In the genomic region with DNA sequence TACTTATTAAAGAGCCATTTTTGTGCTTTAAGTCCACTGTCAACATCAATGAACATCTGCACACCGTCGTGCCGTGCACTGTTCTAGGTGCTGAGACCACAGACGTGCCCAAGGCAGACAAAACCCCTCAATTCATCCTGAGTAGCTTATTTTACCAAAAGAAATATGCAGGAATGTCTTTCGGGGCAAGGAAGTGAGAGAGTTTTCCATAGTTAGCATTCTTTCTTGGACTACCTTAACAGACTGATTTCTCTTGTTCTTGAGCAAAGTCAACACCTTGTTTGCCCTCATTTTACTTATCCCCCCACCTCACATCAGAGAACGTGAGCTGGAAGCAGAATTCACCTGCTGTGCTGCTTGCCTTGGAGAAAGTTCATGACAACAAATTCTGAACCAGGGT, we compare ENCODE assay signal across 17 cellular contexts.
DNase-seq lines count a peak whose midpoint lies in the region; ATAC-seq, FAIRE-seq and TF ChIP-seq lines count a peak whose summit lies in the region.
"Had no signal": no experiment of that assay in that cellular context is flagged by ENCODE, and none has a peak within 500 bp of the region (broad histone marks: within the 10 kb centered on the region; RNA-seq: fewer than 3 reads in every experiment).

No MANE protein-coding gene starts in this region.

- no peaks in the 10 kb centered on the region for H3K27me3 ChIP-seq in GM23338 (ENCODE audit: insufficient read depth)
- H3K27me3 ChIP-seq in body of pancreas: no peaks in the 10 kb centered on the region
- no peaks in the 10 kb centered on the region for H3K27me3 ChIP-seq in H1 (replicated peaks in 1 of 4; ENCODE audit: control insufficient read depth in 3 of 4, extremely low read depth in 1 of 4, insufficient read depth in 3 of 4, low read length in 3 of 4)
- no peaks in the 10 kb centered on the region for H3K27me3 ChIP-seq in mesendoderm (ENCODE audit: insufficient read depth, low read length, poor library complexity)

- H3K9me3 ChIP-seq in body of pancreas: no peaks in the 10 kb centered on the region
- H3K9me3 ChIP-seq in H1 (ENCODE audit: insufficient read depth in 2 of 2, low read depth in 1 of 2, low read length in 1 of 2): no peaks in the 10 kb centered on the region

- H3K4me1 Mint-ChIP-seq in GM23338: peaks cover 6% of the 10 kb centered on the region; the same call in 2 of the 3 replicates

- H4K8ac ChIP-seq in H1 (ENCODE audit: extremely low read depth, insufficient read depth, low read length) (no peak overlapping the region), mesendoderm (ENCODE audit: low read depth, low read length) (no peak overlapping the region)

- ATAC-seq in GM23338 (no peak; the same call in 2 of the 3 replicates), body of pancreas (no peak), GM21423 (IDR thresholded peaks at IDR 0.05; ENCODE audit: unreplicated experiment) (no peak)

- H2BK20ac ChIP-seq in H1 (ENCODE audit: low read length): no peak overlapping the region

- TF ChIP-seq CTCF in GM23338 (conservative IDR thresholded peaks at IDR 0.05; ENCODE audit: low read depth in 2 of 2) (no peak), body of pancreas (IDR thresholded peaks at IDR 0.05) (no peak), H1 (IDR thresholded peaks at IDR 0.05; ENCODE audit: control extremely low read depth in 1 of 3, insufficient read depth in 1 of 3, low read depth in 1 of 3, low read length in 3 of 3) (no peak)

- TF ChIP-seq EP300 in H1 (IDR thresholded peaks at IDR 0.05; ENCODE audit: borderline replicate concordance in 1 of 2, low read depth in 2 of 2, low read length in 2 of 2): no peak

- H3K4me3 ChIP-seq in GM23338: no peak overlapping the region
- no peak overlapping the region for H3K4me3 ChIP-seq in body of pancreas
- no peak overlapping the region for H3K4me3 ChIP-seq in H1 (ENCODE audit: extremely low read depth in 1 of 4, insufficient read depth in 2 of 4, low read depth in 3 of 4, low read length in 4 of 4)
- H3K4me3 ChIP-seq in mesendoderm (ENCODE audit: low read length): no peak overlapping the region

- H3K27ac ChIP-seq in GM23338 (ENCODE audit: low read depth): no peak overlapping the region
- peak overlapping the region in 3 of 4 donors; percentile 0 to 36 (median 34) for H3K27ac ChIP-seq in body of pancreas
- no peak overlapping the region for H3K27ac ChIP-seq in H1 (ENCODE audit: low read depth, low read length)
- H3K27ac ChIP-seq in mesendoderm (ENCODE audit: low read depth, low read length): no peak overlapping the region

- H3K4me1 ChIP-seq in GM23338 (ENCODE audit: insufficient read depth) (no peaks in the 10 kb centered on the region; the same call in 1 of the 2 replicates), body of pancreas (peaks cover 22% of the 10 kb centered on the region), H1 (replicated peaks in 1 of 4; ENCODE audit: control insufficient read depth in 3 of 4, insufficient read depth in 4 of 4, low read length in 3 of 4) (no peaks in the 10 kb centered on the region), mesendoderm (ENCODE audit: control insufficient read depth, low read depth, low read length) (no peaks in the 10 kb centered on the region)

- no peak for TF ChIP-seq POLR2A in body of pancreas (IDR thresholded peaks at IDR 0.05)
- TF ChIP-seq POLR2A in H1 (IDR thresholded peaks at IDR 0.05; ENCODE audit: control extremely low read depth in 1 of 2, low read depth in 2 of 2, low read length in 2 of 2): no peak

- 50 to 64% methylated on average over 6 of the region's 6 CpGs for WGBS in body of pancreas, 2 donors
- 86% methylated on average over 6 of the region's 6 CpGs; no CpG with 5 or more reads in 1 of the 2 experiments for WGBS in H1 (ENCODE audit: extremely low coverage in 1 of 2, insufficient coverage in 1 of 2, insufficient read length in 1 of 2, insufficient replicate concordance in 2 of 2, low coverage in 1 of 2, low lambda C conversion rate in 2 of 2, missing lambda C conversion rate in 1 of 2), 2 experiments
- WGBS in mesendoderm (ENCODE audit: extremely low coverage, insufficient coverage, low lambda C conversion rate): no CpG with 5 or more reads among the region's 6 CpGs

- no peaks in the 10 kb centered on the region for H3K9me3 Mint-ChIP-seq in GM23338

- no peak for FAIRE-seq in H1 (lab: Jason Lieb, UNC)
- FAIRE-seq: G401.6, GM19239 had no signal

- peaks cover 1% of the 10 kb centered on the region for H3K27me3 Mint-ChIP-seq in GM23338 (ENCODE audit: insufficient read depth, low read depth, poor library complexity)

- H4K91ac ChIP-seq in H1 (replicated peaks; ENCODE audit: insufficient read length, low read length): no peak overlapping the region

- peaks cover 3% of the 10 kb centered on the region; the same call in 1 of the 2 replicates for H3K9me2 ChIP-seq in GM23338 (ENCODE audit: insufficient read depth)

- H3K14ac ChIP-seq in H1 (ENCODE audit: insufficient read length): no peak overlapping the region

- H2BK120ac ChIP-seq in H1 (replicated peaks; ENCODE audit: low read depth, low read length) (no peak overlapping the region), mesendoderm (ENCODE audit: low read depth, low read length) (no peak overlapping the region)

- H4K20me1 ChIP-seq in GM23338 (replicated peaks; ENCODE audit: insufficient read depth): no peaks in the 10 kb centered on the region
- H4K20me1 ChIP-seq in H1 (replicated peaks in 1 of 2; ENCODE audit: control insufficient read depth in 1 of 2, insufficient read depth in 2 of 2, low read length in 2 of 2): no peaks in the 10 kb centered on the region

- H2BK5ac ChIP-seq in H1 (ENCODE audit: low read depth, low read length) (no peak overlapping the region), mesendoderm (ENCODE audit: low read length) (no peak overlapping the region)

- H3K18ac ChIP-seq in H1 (ENCODE audit: extremely low read depth, low read length): no peak overlapping the region
- H3K18ac ChIP-seq in mesendoderm (ENCODE audit: low read length): no peak overlapping the region

- H2BK15ac ChIP-seq in H1 (ENCODE audit: low read length) (no peak overlapping the region), mesendoderm (replicated peaks; ENCODE audit: low read depth) (no peak overlapping the region)

- no peaks in the 10 kb centered on the region for H3K36me3 ChIP-seq in GM23338 (ENCODE audit: insufficient read depth)
- no peaks in the 10 kb centered on the region for H3K36me3 ChIP-seq in body of pancreas (replicated peaks in 1 of 2; ENCODE audit: insufficient read depth in 1 of 2, low read depth in 2 of 2)
- H3K36me3 ChIP-seq in H1 (ENCODE audit: control insufficient read depth in 2 of 4, insufficient read depth in 4 of 4, low read length in 3 of 4): no peaks in the 10 kb centered on the region
- H3K36me3 ChIP-seq in mesendoderm (ENCODE audit: control insufficient read depth, insufficient read depth, low read length): no peaks in the 10 kb centered on the region

- DNase-seq in GM23338 (ENCODE audit: low spot score) (peak; percentile 51), body of pancreas (no peak), H1 (ENCODE audit: low read depth in 1 of 2, low spot score in 2 of 2) (no peak), mesendoderm (peak; percentile 52), head of caudate nucleus (no peak), OCI-M1 (lab: John Stamatoyannopoulos, UW) (no peak)
- DNase-seq: C1 segment of cervical spinal cord, COR-L47, DMS153, DND-41, GOT3, H7, HCEC 1CT had no signal

- H3K23ac ChIP-seq in H1 (ENCODE audit: insufficient read length) (no peak overlapping the region), mesendoderm (ENCODE audit: low read length) (no peak overlapping the region)

- no peaks in the 10 kb centered on the region for H3K79me1 ChIP-seq in H1 (ENCODE audit: low read depth, low read length)
- no peaks in the 10 kb centered on the region for H3K79me1 ChIP-seq in mesendoderm (ENCODE audit: low read length)

- no peaks in the 10 kb centered on the region for H3K23me2 ChIP-seq in H1 (ENCODE audit: low read depth, low read length)

- 0 out of 2 replicates have a peak overlapping the region, but pooled peaks have one; percentile 56 for H3K27ac Mint-ChIP-seq in GM23338
- H3K27ac Mint-ChIP-seq: CD4-positive, alpha-beta memory T cell had no signal

- H3F3A ChIP-seq in GM23338 (replicated peaks; ENCODE audit: low read depth): no peaks in the 10 kb centered on the region

- POLR2A ChIA-PET in H1 (lab: Charles Lee; ENCODE audit: partially characterized antibody): no interaction called here

- H2AK5ac ChIP-seq in H1 (ENCODE audit: low read depth, low read length) (no peak overlapping the region), mesendoderm (ENCODE audit: low read length) (no peak overlapping the region)

- H3K79me2 ChIP-seq in GM23338 (replicated peaks; ENCODE audit: insufficient read depth) (no peaks in the 10 kb centered on the region), H1 (ENCODE audit: control insufficient read depth in 1 of 2, insufficient read depth in 2 of 2, low read length in 2 of 2) (no peaks in the 10 kb centered on the region), mesendoderm (ENCODE audit: control insufficient read depth, insufficient read depth, low read length) (no peaks in the 10 kb centered on the region)

- H3K4me2 ChIP-seq in GM23338: no peak overlapping the region
- no peak overlapping the region for H3K4me2 ChIP-seq in H1 (ENCODE audit: insufficient read depth in 1 of 2, low read depth in 2 of 2, low read length in 2 of 2)
- H3K4me2 ChIP-seq in mesendoderm (ENCODE audit: low read length): no peak overlapping the region

- H3K36me3 Mint-ChIP-seq in GM23338 (ENCODE audit: low read depth): no peaks in the 10 kb centered on the region
- H3K36me3 Mint-ChIP-seq: CD4-positive, alpha-beta memory T cell had no signal

- H3K9ac ChIP-seq in H1 (replicated peaks in 1 of 4; ENCODE audit: extremely low read depth in 1 of 4, low read depth in 3 of 4, low read length in 3 of 4) (no peak overlapping the region), mesendoderm (ENCODE audit: low read length) (no peak overlapping the region)

- H3K4me3 Mint-ChIP-seq in GM23338: no peak overlapping the region
- H3K4me3 Mint-ChIP-seq: CD4-positive, alpha-beta memory T cell had no signal

- CTCF ChIA-PET in H1 (lab: Charles Lee; ENCODE audit: partially characterized antibody): interaction anchor here (1.7 kb wide), 1 partner anchor 10 kb away, joined by 4 read pairs; no protein-coding TSS in a partner anchor

- intact Hi-C loops in body of pancreas (cut with DNase I): no loop called here
- intact Hi-C loops in head of caudate nucleus (cut with DNase I): no loop called here

- H3K56ac ChIP-seq in H1 (replicated peaks; ENCODE audit: insufficient read length, low read depth, low read length) (no peak overlapping the region), mesendoderm (ENCODE audit: low read length) (no peak overlapping the region)

- no peak for TF ChIP-seq RAD21 in H1 (IDR thresholded peaks at IDR 0.05 in 1 of 2, conservative IDR thresholded peaks at IDR 0.05 in 1 of 2; ENCODE audit: low read depth in 2 of 2, low read length in 2 of 2)

- H2BK12ac ChIP-seq in H1 (ENCODE audit: low read depth, low read length): no peak overlapping the region

- H4K5ac ChIP-seq in H1 (ENCODE audit: insufficient read length, low read depth, low read length) (no peak overlapping the region), mesendoderm (ENCODE audit: low read length) (no peak overlapping the region)

- H3K4ac ChIP-seq in H1 (replicated peaks; ENCODE audit: insufficient read length, low read depth, low read length): no peak overlapping the region
- H3K4ac ChIP-seq in mesendoderm (ENCODE audit: low read depth, low read length): no peak overlapping the region

- H2AFZ ChIP-seq in GM23338: no peak overlapping the region
- H2AFZ ChIP-seq in H1 (ENCODE audit: low read length): no peak overlapping the region

Comparison
In these comparisons a context has a peak if more than half of its experiments do, and no peak if none do; other contexts are left out.
1. DNase-seq: peak in GM23338 (single experiment) and mesendoderm (single experiment); none in body of pancreas (0 of 4), H1 (0 of 2), head of caudate nucleus (0 of 42) and OCI-M1 (single experiment).
2. H3K27ac ChIP-seq: peak in body of pancreas (3 of 4); none in GM23338 (single experiment), H1 (single experiment) and mesendoderm (single experiment).